8 cellular contexts compared by ENCODE assay signal in the genomic region with DNA sequence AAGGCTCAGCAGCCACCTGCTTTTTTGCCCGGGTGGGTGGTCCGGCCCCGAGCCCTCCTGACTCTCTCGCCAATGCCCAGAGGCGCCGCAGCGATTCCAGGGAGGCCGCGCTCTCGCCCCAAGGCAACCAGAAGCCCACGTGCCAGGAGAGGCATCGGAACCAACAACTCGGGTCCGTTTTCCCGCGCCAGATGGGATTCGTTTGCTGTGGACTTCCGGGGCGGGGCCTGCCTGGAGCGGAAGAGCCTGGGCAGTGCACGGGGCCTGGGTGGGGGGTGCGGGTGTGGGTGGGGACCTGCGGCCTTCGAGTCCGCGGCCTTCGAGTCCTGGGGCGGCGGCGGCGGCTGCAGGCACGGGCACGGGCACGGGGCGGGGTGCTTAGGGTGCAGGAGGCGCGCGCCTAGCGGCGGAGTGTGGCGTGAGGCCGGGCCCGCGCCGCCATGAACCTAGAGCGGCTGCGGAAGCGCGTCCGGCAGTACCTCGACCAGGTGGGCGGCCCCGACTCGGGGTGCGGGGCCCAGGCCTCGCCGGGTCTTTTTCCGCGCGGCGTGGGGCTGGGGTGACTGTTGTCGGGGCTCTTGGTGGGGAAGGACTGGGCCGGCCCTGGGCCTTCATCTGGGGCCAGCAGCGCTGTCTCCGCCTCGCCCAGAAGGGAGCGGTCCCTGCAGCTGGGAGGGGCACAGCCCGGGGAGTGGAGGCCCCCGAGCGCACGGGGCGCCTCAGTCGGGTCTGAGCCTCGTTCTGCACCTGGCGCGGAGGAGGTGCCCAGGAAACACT. TPM values are rescaled to one million over a fixed set of nuclear protein-coding genes. Genes with fewer than 3 reads are reported as not detected.
A peak's percentile ranks its signal among the peaks of the same experiment; 100 is the strongest.
DNase-seq lines count a peak whose midpoint lies in the region; TF ChIP-seq lines count a peak whose summit lies in the region.

A gene with protein sequence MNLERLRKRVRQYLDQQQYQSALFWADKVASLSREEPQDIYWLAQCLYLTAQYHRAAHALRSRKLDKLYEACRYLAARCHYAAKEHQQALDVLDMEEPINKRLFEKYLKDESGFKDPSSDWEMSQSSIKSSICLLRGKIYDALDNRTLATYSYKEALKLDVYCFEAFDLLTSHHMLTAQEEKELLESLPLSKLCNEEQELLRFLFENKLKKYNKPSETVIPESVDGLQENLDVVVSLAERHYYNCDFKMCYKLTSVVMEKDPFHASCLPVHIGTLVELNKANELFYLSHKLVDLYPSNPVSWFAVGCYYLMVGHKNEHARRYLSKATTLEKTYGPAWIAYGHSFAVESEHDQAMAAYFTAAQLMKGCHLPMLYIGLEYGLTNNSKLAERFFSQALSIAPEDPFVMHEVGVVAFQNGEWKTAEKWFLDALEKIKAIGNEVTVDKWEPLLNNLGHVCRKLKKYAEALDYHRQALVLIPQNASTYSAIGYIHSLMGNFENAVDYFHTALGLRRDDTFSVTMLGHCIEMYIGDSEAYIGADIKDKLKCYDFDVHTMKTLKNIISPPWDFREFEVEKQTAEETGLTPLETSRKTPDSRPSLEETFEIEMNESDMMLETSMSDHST (plus strand): TSS at position 253 of the 777 bp plus-strand sequence. CDS start 188 bp downstream, at position 441.

- H3K4me3 ChIP-seq in GM06990 (replicated peaks; ENCODE audit: low read depth, low read length) (peak within 1 kb of the TSS; percentile 80), HFF-Myc (replicated peaks; ENCODE audit: low read depth, low read length) (peak within 1 kb of the TSS; percentile 91), SK-N-SH (ENCODE audit: low read depth in 2 of 2, low read length in 1 of 2) (peak within 1 kb of the TSS; percentile 87 to 94), suprapubic skin (peak within 1 kb of the TSS; percentile 92)

- DNase-seq in GM06990 (ENCODE audit: extremely low read depth, insufficient read length) (peak; percentile 89), HFF-Myc (ENCODE audit: extremely low read depth, low read depth) (peak; percentile 75), NAMALWA (ENCODE audit: low spot score) (peak; percentile 96), SK-N-SH (peak; percentile 99), globus pallidus (ENCODE audit: low spot score) (peak; percentile 93), occipital lobe (lab: John Stamatoyannopoulos, UW) (peak; percentile 90), suprapubic skin (ENCODE audit: low spot score in 2 of 2) (peak; percentile 96 to 97)
- DNase-seq in activated naive CD4-positive, alpha-beta T cell treated with anti-CD3 and anti-CD28 coated beads, Interleukin-2, amount 50 U/mL, for 16 hours, result peak; percentile 92

- TF ChIP-seq RAD21 in SK-N-SH (IDR thresholded peaks at IDR 0.05; ENCODE audit: low read length), result no peak

- CTCF ChIA-PET in SK-N-SH (lab: Yijun Ruan, JAX), result no interaction called here

- no peak for TF ChIP-seq EP300 in SK-N-SH (IDR thresholded peaks at IDR 0.05; ENCODE audit: borderline replicate concordance in 1 of 2, low read depth in 1 of 2, low read length in 1 of 2)
- TF ChIP-seq EP300 in suprapubic skin (IDR thresholded peaks at IDR 0.05), result no peak

- no peaks in the 10 kb centered on the region for H3K9me2 ChIP-seq in SK-N-SH

- H3K4me2 ChIP-seq in SK-N-SH, result peak within 1 kb of the TSS; percentile 85

- H3K79me2 ChIP-seq in SK-N-SH (ENCODE audit: insufficient read depth), result peaks cover 34% of the 10 kb centered on the region

- H3K4me1 ChIP-seq in SK-N-SH (ENCODE audit: control insufficient read depth in 1 of 2, insufficient read depth in 2 of 2, low read depth in 1 of 2, low read length in 1 of 2) (peaks cover 0 to 5% of the 10 kb centered on the region in 2 experiments; a peak in 3 of 4 replicates), suprapubic skin (peaks cover 17% of the 10 kb centered on the region)

- peak within 1 kb of the TSS; percentile 64 to 79; a peak in 3 of 4 replicates for H3K27ac ChIP-seq in SK-N-SH (ENCODE audit: low read depth in 2 of 2, low read length in 1 of 2)
- H3K27ac ChIP-seq in suprapubic skin, result peak within 1 kb of the TSS; percentile 90

- no peak for TF ChIP-seq POLR2A in suprapubic skin (IDR thresholded peaks at IDR 0.05)

- 2% methylated on average over 24 of the region's 76 CpGs for WGBS in SK-N-SH (ENCODE audit: low lambda C conversion rate)
- 4% methylated on average over 19 of the region's 76 CpGs for WGBS in suprapubic skin

- H3K36me3 ChIP-seq in GM06990 (ENCODE audit: control insufficient read depth, insufficient read depth, low read length) (peaks cover 2% of the 10 kb centered on the region), SK-N-SH (replicated peaks in 1 of 2; ENCODE audit: control insufficient read depth in 1 of 2, insufficient read depth in 2 of 2, low read length in 1 of 2) (peaks cover 22 to 28% of the 10 kb centered on the region in 2 experiments), suprapubic skin (peaks cover 31% of the 10 kb centered on the region)

- peak within 1 kb of the TSS; percentile 87 for H3K9ac ChIP-seq in SK-N-SH

- TF ChIP-seq CTCF in GM06990 (IDR thresholded peaks at IDR 0.05; ENCODE audit: insufficient read depth, low read length, poor library complexity, severe bottlenecking), result no peak
- TF ChIP-seq CTCF in HFF-Myc (IDR thresholded peaks at IDR 0.05; ENCODE audit: low read depth, low read length, missing control alignments), result no peak
- TF ChIP-seq CTCF in SK-N-SH (IDR thresholded peaks at IDR 0.05), result 0 out of 2 replicates have a peak, but pooled peaks have one; percentile 14
- TF ChIP-seq CTCF in suprapubic skin (IDR thresholded peaks at IDR 0.05), result peak in 1 of 2 donors; percentile 34

- H3K9me3 ChIP-seq in SK-N-SH, result no peaks in the 10 kb centered on the region; the same call in 1 of the 2 replicates
- H3K9me3 ChIP-seq in suprapubic skin, result no peaks in the 10 kb centered on the region

- H2AFZ ChIP-seq in SK-N-SH (ENCODE audit: low read depth), result peak within 1 kb of the TSS; percentile 97

- no peaks in the 10 kb centered on the region for H4K20me1 ChIP-seq in SK-N-SH (ENCODE audit: insufficient read depth)

- no peaks in the 10 kb centered on the region for H3F3A ChIP-seq in SK-N-SH (replicated peaks; ENCODE audit: insufficient read depth)

- POLR2A ChIA-PET in SK-N-SH (lab: Yijun Ruan, JAX), result no interaction called here

- H3K27me3 ChIP-seq in GM06990 (replicated peaks; ENCODE audit: control insufficient read depth, insufficient read depth, low read length) (no peaks in the 10 kb centered on the region), SK-N-SH (ENCODE audit: insufficient read depth) (no peaks in the 10 kb centered on the region), suprapubic skin (peaks cover 11% of the 10 kb centered on the region)

TF ChIP-seq in SK-N-SH, 30 proteins besides CTCF, POLR2A, EP300 and RAD21 (continues in another document):
- TF ChIP-seq GABPA (IDR thresholded peaks at IDR 0.05; ENCODE audit: low read depth) (peak; percentile 91), FOXJ3 (CRISPR knock-in tag; IDR thresholded peaks at IDR 0.05) (0 out of 2 replicates have a peak, but pooled peaks have one; percentile 45), RFX5 (IDR thresholded peaks at IDR 0.05; ENCODE audit: low read length) (no peak), TEAD4 (IDR thresholded peaks at IDR 0.05; ENCODE audit: borderline replicate concordance, insufficient read depth) (no peak), RXRA (IDR thresholded peaks at IDR 0.05; ENCODE audit: borderline replicate concordance, low read depth) (no peak), POLR2AphosphoS5 (IDR thresholded peaks at IDR 0.05; ENCODE audit: low read depth, low read length) (peak; percentile 28), ELF1 (IDR thresholded peaks at IDR 0.05) (peak; percentile 57), FOXM1 (IDR thresholded peaks at IDR 0.05; ENCODE audit: low read depth) (no peak), SIN3A (IDR thresholded peaks at IDR 0.05; ENCODE audit: borderline replicate concordance, low read depth, low read length) (peak; percentile 49; the same call in 1 of the 2 replicates), CHD2 (IDR thresholded peaks at IDR 0.05; ENCODE audit: low read length, partially characterized antibody) (peak; percentile 60)
- TF ChIP-seq, protein P1, sequence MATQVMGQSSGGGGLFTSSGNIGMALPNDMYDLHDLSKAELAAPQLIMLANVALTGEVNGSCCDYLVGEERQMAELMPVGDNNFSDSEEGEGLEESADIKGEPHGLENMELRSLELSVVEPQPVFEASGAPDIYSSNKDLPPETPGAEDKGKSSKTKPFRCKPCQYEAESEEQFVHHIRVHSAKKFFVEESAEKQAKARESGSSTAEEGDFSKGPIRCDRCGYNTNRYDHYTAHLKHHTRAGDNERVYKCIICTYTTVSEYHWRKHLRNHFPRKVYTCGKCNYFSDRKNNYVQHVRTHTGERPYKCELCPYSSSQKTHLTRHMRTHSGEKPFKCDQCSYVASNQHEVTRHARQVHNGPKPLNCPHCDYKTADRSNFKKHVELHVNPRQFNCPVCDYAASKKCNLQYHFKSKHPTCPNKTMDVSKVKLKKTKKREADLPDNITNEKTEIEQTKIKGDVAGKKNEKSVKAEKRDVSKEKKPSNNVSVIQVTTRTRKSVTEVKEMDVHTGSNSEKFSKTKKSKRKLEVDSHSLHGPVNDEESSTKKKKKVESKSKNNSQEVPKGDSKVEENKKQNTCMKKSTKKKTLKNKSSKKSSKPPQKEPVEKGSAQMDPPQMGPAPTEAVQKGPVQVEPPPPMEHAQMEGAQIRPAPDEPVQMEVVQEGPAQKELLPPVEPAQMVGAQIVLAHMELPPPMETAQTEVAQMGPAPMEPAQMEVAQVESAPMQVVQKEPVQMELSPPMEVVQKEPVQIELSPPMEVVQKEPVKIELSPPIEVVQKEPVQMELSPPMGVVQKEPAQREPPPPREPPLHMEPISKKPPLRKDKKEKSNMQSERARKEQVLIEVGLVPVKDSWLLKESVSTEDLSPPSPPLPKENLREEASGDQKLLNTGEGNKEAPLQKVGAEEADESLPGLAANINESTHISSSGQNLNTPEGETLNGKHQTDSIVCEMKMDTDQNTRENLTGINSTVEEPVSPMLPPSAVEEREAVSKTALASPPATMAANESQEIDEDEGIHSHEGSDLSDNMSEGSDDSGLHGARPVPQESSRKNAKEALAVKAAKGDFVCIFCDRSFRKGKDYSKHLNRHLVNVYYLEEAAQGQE (IDR thresholded peaks at IDR 0.05; ENCODE audit: low read depth, low read length), result no peak
- TF ChIP-seq, protein P2, sequence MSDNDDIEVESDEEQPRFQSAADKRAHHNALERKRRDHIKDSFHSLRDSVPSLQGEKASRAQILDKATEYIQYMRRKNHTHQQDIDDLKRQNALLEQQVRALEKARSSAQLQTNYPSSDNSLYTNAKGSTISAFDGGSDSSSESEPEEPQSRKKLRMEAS (IDR thresholded peaks at IDR 0.05; ENCODE audit: low read depth), result peak; percentile 100

RNA-seq across cellular contexts. Expression of the gene that starts here (rescaled TPM):
- polyA plus RNA-seq in SK-N-SH (2012; rRNA removed), result 56.9 and 77.2 TPM in 2 replicates
- 61.0 and 69.3 TPM in 2 replicates for polyA plus RNA-seq in SK-N-SH (2012; cell fraction: cytosol; rRNA removed)
- 97.4 and 179 TPM in 2 replicates for polyA plus RNA-seq in SK-N-SH (2012; cell fraction: nucleus; rRNA removed)
- 49.4 TPM for total RNA-seq in occipital lobe
- 100 to 1,000 TPM in 1 of 4 donors, 10 to 100 TPM in 3; 42.5 to 210 (median 57.2) TPM for total RNA-seq in suprapubic skin

Comparison
In these comparisons a context has a peak if more than half of its experiments do, and no peak if none do; other contexts are left out.
1. Peak in every context shown above with its lines: DNase-seq, H3K4me3 ChIP-seq and H3K27ac ChIP-seq.